In genomic region chr11:126755494-126755893, GRCh38 we compare ENCODE assay signal across 28 cellular contexts.
"Had no signal": no experiment of that assay in that cellular context is flagged by ENCODE, and none has a peak within 500 bp of the region (broad histone marks: within the 10 kb centered on the region; RNA-seq: fewer than 3 reads in every experiment).

No MANE protein-coding gene starts in this region.

- H3K27me3 ChIP-seq: adrenal gland, Peyer's patch, SJSA1 had no signal

- H3K36me3 Mint-ChIP-seq: activated naive CD8-positive, alpha-beta T cell treated with anti-CD3 and anti-CD28 coated beads, Interleukin-2, amount 10 ng/mL, durations not matched to agents 7 days and 5 days; WTC11 had no signal

- H3K4me3 ChIP-seq: adrenal gland, K562, Peyer's patch, SJSA1 had no signal

- H3K4me1 ChIP-seq: adrenal gland, Peyer's patch, SJSA1 had no signal

- DNase-seq: activated CD4-positive, alpha-beta T cell treated with anti-CD3 and anti-CD28 coated beads for 48 hours; activated CD4-positive, alpha-beta T cell treated with anti-CD3 and anti-CD28 coated beads, Interleukin-2, amount 50 U/mL, for 4 hours; activated CD4-positive, CD25-positive, alpha-beta regulatory T cell treated with anti-CD3 and anti-CD28 coated beads, Interleukin-2, amount 50 U/mL, for 72 hours; activated CD8-positive, alpha-beta memory T cell treated with anti-CD3 and anti-CD28 coated beads, Interleukin-2, amount 50 U/mL, for 48 hours; activated CD8-positive, alpha-beta T cell treated with anti-CD3 and anti-CD28 coated beads, Interleukin-2, amount 10 ng/mL, durations not matched to agents 7 days and 5 days; activated naive CD4-positive, alpha-beta T cell treated with anti-CD3 and anti-CD28 coated beads, Interleukin-2, amount 50 U/mL, for 16 hours; activated naive CD8-positive, alpha-beta T cell treated with anti-CD3 and anti-CD28 coated beads, Interleukin-2, amount 10 ng/mL, durations not matched to agents 7 days and 5 days; activated T-cell treated with anti-CD3 and anti-CD28 coated beads, Interleukin-2, amount 50 U/mL, for 1 hour; adrenal gland; central memory CD4-positive, alpha-beta T cell; Karpas-422; MM.1S; NCI-H1105; NCI-H1436; NCI-H1694 treated with DMSO at 0.1 percent for 48 hours; NCI-H2029 treated with DMSO at 0.1 percent for 48 hours; NCI-H446; NCI-H524; NCI-H748 treated with DMSO at 0.1 percent for 48 hours; OCI-M1; Peyer's patch; SHP77; T-helper 17 cell; T-helper 9 cell had no signal

- H3K9me3 Mint-ChIP-seq: activated naive CD8-positive, alpha-beta T cell treated with anti-CD3 and anti-CD28 coated beads, Interleukin-2, amount 10 ng/mL, durations not matched to agents 7 days and 5 days had no signal

- H3K4me3 Mint-ChIP-seq: activated CD8-positive, alpha-beta T cell treated with anti-CD3 and anti-CD28 coated beads, Interleukin-2, amount 10 ng/mL, durations not matched to agents 7 days and 5 days; activated naive CD8-positive, alpha-beta T cell treated with anti-CD3 and anti-CD28 coated beads, Interleukin-2, amount 10 ng/mL, durations not matched to agents 7 days and 5 days; T-helper 17 cell; WTC11 had no signal

- H3K9me3 ChIP-seq: adrenal gland, Peyer's patch, SJSA1 had no signal

- H3K4me1 Mint-ChIP-seq: activated naive CD8-positive, alpha-beta T cell treated with anti-CD3 and anti-CD28 coated beads, Interleukin-2, amount 10 ng/mL, durations not matched to agents 7 days and 5 days; T-helper 17 cell had no signal

- H3K27ac Mint-ChIP-seq: activated CD8-positive, alpha-beta T cell treated with anti-CD3 and anti-CD28 coated beads, Interleukin-2, amount 10 ng/mL, durations not matched to agents 7 days and 5 days; activated naive CD8-positive, alpha-beta T cell treated with anti-CD3 and anti-CD28 coated beads, Interleukin-2, amount 10 ng/mL, durations not matched to agents 7 days and 5 days; T-helper 17 cell; WTC11 had no signal

- H3K36me3 ChIP-seq: adrenal gland, Peyer's patch, SJSA1 had no signal

- H3K27ac ChIP-seq: adrenal gland, Peyer's patch, RWPE1, SJSA1 had no signal
